39 cellular contexts compared by ENCODE assay signal in genomic region chr10:92418221-92418620, GRCh38.
"Had no signal": no experiment of that assay in that cellular context is flagged by ENCODE, and none has a peak within 500 bp of the region (broad histone marks: within the 10 kb centered on the region; RNA-seq: fewer than 3 reads in every experiment).

No MANE protein-coding gene starts in this region.

- H3K9me3 Mint-ChIP-seq: activated naive CD4-positive, alpha-beta T cell treated with anti-CD3 and anti-CD28 coated beads for 36 hours; central memory CD8-positive, alpha-beta T cell had no signal

- H3K4me1 ChIP-seq: adrenal gland, ascending aorta, body of pancreas, breast epithelium had no signal

- H3K36me3 Mint-ChIP-seq: activated naive CD4-positive, alpha-beta T cell treated with anti-CD3 and anti-CD28 coated beads, Interleukin-2, amount 10 ng/mL, durations not matched to agents 7 days and 5 days; brain had no signal

- H3K4me3 Mint-ChIP-seq: activated naive CD4-positive, alpha-beta T cell treated with anti-CD3 and anti-CD28 coated beads for 36 hours; activated naive CD4-positive, alpha-beta T cell treated with anti-CD3 and anti-CD28 coated beads, Interleukin-2, amount 10 ng/mL, durations not matched to agents 7 days and 5 days; activated naive CD4-positive, alpha-beta T cell treated with anti-CD3 and anti-CD28 coated beads, Interleukin-2, amount 50 U/mL, for 24 hours; activated naive CD8-positive, alpha-beta T cell; activated naive CD8-positive, alpha-beta T cell treated with anti-CD3 and anti-CD28 coated beads for 36 hours; activated naive CD8-positive, alpha-beta T cell treated with anti-CD3 and anti-CD28 coated beads, Interleukin-2, amount 10 ng/mL, durations not matched to agents 7 days and 5 days; activated naive CD8-positive, alpha-beta T cell treated with anti-CD3 and anti-CD28 coated beads, Interleukin-2, amount 50 U/mL, for 24 hours; activated T-cell treated with anti-CD3 and anti-CD28 coated beads, Interleukin-2, amount 50 U/mL, for 24 hours; activated T-cell treated with anti-CD3 and anti-CD28 coated beads, Interleukin-2, amount 50 U/mL, for 4 hours; activated T-cell treated with anti-CD3 and anti-CD28 coated beads, Interleukin-2, amount 50 U/mL, for 72 hours; activated T-helper 1 cell treated with anti-CD3 and anti-CD28 coated beads, Interleukin-12 subunit alpha, Interleukin-12 subunit beta, Interleukin-2, Interleukin-4 antibody, amounts not matched to agents 30 ng/mL and 10 ng/mL and 1 ng/mL, durations not matched to agents 14 hours and 24 hours and 36 hours; activated T-helper 17 cell treated with anti-CD3 and anti-CD28 coated beads, Interleukin-2, amount 50 U/mL, for 72 hours; brain; central memory CD8-positive, alpha-beta T cell had no signal

- H3K27ac ChIP-seq: adrenal gland, ascending aorta, body of pancreas, brain microvascular endothelial cell, breast epithelium, cardiac muscle cell had no signal

- FAIRE-seq: astrocyte had no signal

- H3K4me1 Mint-ChIP-seq: activated T-helper 17 cell treated with anti-CD3 and anti-CD28 coated beads, Interleukin-2, amount 50 U/mL, for 72 hours; brain; central memory CD8-positive, alpha-beta T cell had no signal

- H3K27me3 ChIP-seq: ascending aorta, body of pancreas, brain microvascular endothelial cell had no signal

- H3K9me3 ChIP-seq: adrenal gland, body of pancreas had no signal

- H3K36me3 ChIP-seq: adrenal gland, ascending aorta, brain microvascular endothelial cell, breast epithelium, cardiac muscle cell had no signal

- H3K27ac Mint-ChIP-seq: activated naive CD4-positive, alpha-beta T cell treated with anti-CD3 and anti-CD28 coated beads for 36 hours; activated naive CD4-positive, alpha-beta T cell treated with anti-CD3 and anti-CD28 coated beads, Interleukin-2, amount 10 ng/mL, durations not matched to agents 7 days and 5 days; activated naive CD4-positive, alpha-beta T cell treated with anti-CD3 and anti-CD28 coated beads, Interleukin-2, amount 50 U/mL, for 24 hours; activated naive CD4-positive, alpha-beta T cell treated with anti-CD3 and anti-CD28 coated beads, Interleukin-2, amount 50 U/mL, for 72 hours; activated naive CD8-positive, alpha-beta T cell; activated naive CD8-positive, alpha-beta T cell treated with anti-CD3 and anti-CD28 coated beads for 36 hours; activated naive CD8-positive, alpha-beta T cell treated with anti-CD3 and anti-CD28 coated beads, Interleukin-2, amount 10 ng/mL, durations not matched to agents 7 days and 5 days; activated naive CD8-positive, alpha-beta T cell treated with anti-CD3 and anti-CD28 coated beads, Interleukin-2, amount 50 U/mL, for 24 hours; activated T-cell treated with anti-CD3 and anti-CD28 coated beads, Interleukin-2, amount 50 U/mL, for 24 hours; activated T-cell treated with anti-CD3 and anti-CD28 coated beads, Interleukin-2, amount 50 U/mL, for 72 hours; activated T-helper 1 cell treated with anti-CD3 and anti-CD28 coated beads, Interleukin-12 subunit alpha, Interleukin-12 subunit beta, Interleukin-2, Interleukin-4 antibody, amounts not matched to agents 30 ng/mL and 10 ng/mL and 1 ng/mL, durations not matched to agents 14 hours and 24 hours and 36 hours; activated T-helper 17 cell treated with anti-CD3 and anti-CD28 coated beads, Interleukin-2, amount 50 U/mL, for 72 hours; activated T-helper 2 cell treated with anti-CD3 and anti-CD28 coated beads, Interferon-gamma antibody, Interleukin-2, Interleukin-4, amounts not matched to agents 10 μg/mL and 5 μg/mL and 100 μg/mL, durations not matched to agents 14 hours and 24 hours and 36 hours; brain had no signal

- DNase-seq: activated effector memory CD4-positive, alpha-beta T cell treated with anti-CD3 and anti-CD28 coated beads, Interleukin-2, amount 50 U/mL, for 16 hours; activated effector memory CD4-positive, alpha-beta T cell treated with Interleukin-2 at 50 U/mL for 16 hours; activated gamma-delta T cell; activated gamma-delta T cell treated with Interleukin-2 at 50 U/mL for 16 hours; activated naive CD4-positive, alpha-beta T cell; activated naive CD4-positive, alpha-beta T cell treated with anti-CD3 and anti-CD28 coated beads for 36 hours; activated naive CD4-positive, alpha-beta T cell treated with anti-CD3 and anti-CD28 coated beads, Interleukin-2, amount 10 ng/mL, durations not matched to agents 7 days and 5 days; activated naive CD4-positive, alpha-beta T cell treated with anti-CD3 and anti-CD28 coated beads, Interleukin-2, amount 50 U/mL, for 16 hours; activated naive CD4-positive, alpha-beta T cell treated with Interleukin-2 at 50 U/mL for 16 hours; activated naive CD8-positive, alpha-beta T cell treated with anti-CD3 and anti-CD28 coated beads for 36 hours; activated naive CD8-positive, alpha-beta T cell treated with anti-CD3 and anti-CD28 coated beads, Interleukin-2, amount 10 ng/mL, durations not matched to agents 7 days and 5 days; activated naive CD8-positive, alpha-beta T cell treated with anti-CD3 and anti-CD28 coated beads, Interleukin-2, amount 50 U/mL, for 24 hours; activated T-cell treated with anti-CD3 and anti-CD28 coated beads for 4 hours; activated T-cell treated with anti-CD3 and anti-CD28 coated beads, Interleukin-2, amount 50 U/mL, for 1 hour; activated T-cell treated with anti-CD3 and anti-CD28 coated beads, Interleukin-2, amount 50 U/mL, for 24 hours; activated T-cell treated with anti-CD3 and anti-CD28 coated beads, Interleukin-2, amount 50 U/mL, for 4 hours; activated T-cell treated with anti-CD3 and anti-CD28 coated beads, Interleukin-2, amount 50 U/mL, for 48 hours; activated T-cell treated with anti-CD3 and anti-CD28 coated beads, Interleukin-2, amount 50 U/mL, for 72 hours; adrenal gland; amniotic stem cell; amygdala; anterior cingulate cortex; aorta; body of pancreas; brain microvascular endothelial cell; central memory CD4-positive, alpha-beta T cell; cerebellar nuclear complex had no signal

- H3K4me3 ChIP-seq: adrenal gland, ascending aorta, body of pancreas, breast epithelium, cardiac muscle cell had no signal
